ENCODE assay signal across 8 cellular contexts in genomic region chr15:65610871-65611718, GRCh38.
A peak's percentile ranks its signal among the peaks of the same experiment; 100 is the strongest.
DNase-seq lines count a peak whose midpoint lies in the region; ATAC-seq lines count a peak whose summit lies in the region.

TSS of gene INTS14 (minus strand) at chr15:65611131. CDS start at chr15:65607380, 3,751 bp downstream.

- ATAC-seq in GM19043 (IDR thresholded peaks at IDR 0.05; ENCODE audit: low read depth, unreplicated experiment) = peak; percentile 90
- ATAC-seq in HG03378 (IDR thresholded peaks at IDR 0.05; ENCODE audit: unreplicated experiment) = peak; percentile 81
- peak; percentile 98 for ATAC-seq in activated CD4-positive, CD25-positive, alpha-beta regulatory T cell treated with anti-CD3 and anti-CD28 coated beads, Interleukin-2, amount 50 U/mL, for 24 hours

- DNase-seq in Ammon's horn (ENCODE audit: low spot score) (peak; percentile 97), NCI-H446 treated with DMSO at 0.1 percent for 48 hours (lab: John Stamatoyannopoulos, UW) (peak; percentile 90), cerebellar cortex (ENCODE audit: low spot score) (peak; percentile 97), islet precursor cell (peak; percentile 98)
- peak; percentile 95 to 97 (median 96) for DNase-seq in stimulated activated CD4-positive, alpha-beta T cell treated with anti-CD3 and anti-CD28 coated beads, Interleukin-12 subunit alpha, Interleukin-12 subunit beta, amount 100 ng/mL, for 48 hours (ENCODE audit: low read depth in 2 of 3, low spot score in 1 of 3)

Comparison
In these comparisons a context has a peak if more than half of its experiments do, and no peak if none do; other contexts are left out.
1. Peak in every context shown above with its lines: DNase-seq and ATAC-seq.